Comparison of ENCODE assay signal across 17 cellular contexts in genomic region chr11:73176892-73177155, GRCh38. TPM values are rescaled to one million over a fixed set of nuclear protein-coding genes. Genes with fewer than 3 reads are reported as not detected.
DNase-seq lines count a peak whose midpoint lies in the region; ATAC-seq, FAIRE-seq and TF ChIP-seq lines count a peak whose summit lies in the region.
"Had no signal": no experiment of that assay in that cellular context is flagged by ENCODE, and none has a peak within 500 bp of the region (broad histone marks: within the 10 kb centered on the region; RNA-seq: fewer than 3 reads in every experiment).

No MANE protein-coding gene starts in this region.

- peak overlapping the region; percentile 43 for H3K27ac Mint-ChIP-seq in activated CD4-positive, alpha-beta T cell treated with anti-CD3 and anti-CD28 coated beads, Interleukin-2, amount 10 ng/mL, durations not matched to agents 7 days and 5 days
- H3K27ac Mint-ChIP-seq: activated CD4-positive, alpha-beta T cell treated with anti-CD3 and anti-CD28 coated beads for 36 hours had no signal

- dilution Hi-C loops in keratinocyte (cut with MboI; ENCODE audit: extremely low pct_ligation_motif_present, low sequenced_read_pairs), result loop anchor here (5.0 kb wide), 1 partner anchor 60 kb away; no protein-coding TSS in a partner anchor

- H3K36me3 Mint-ChIP-seq in activated CD4-positive, alpha-beta T cell treated with anti-CD3 and anti-CD28 coated beads, Interleukin-2, amount 10 ng/mL, durations not matched to agents 7 days and 5 days (ENCODE audit: low read depth), result no peaks in the 10 kb centered on the region
- H3K36me3 Mint-ChIP-seq: CD4-positive, CD25-positive, alpha-beta regulatory T cell had no signal

- H3K4me2 ChIP-seq in keratinocyte (ENCODE audit: control insufficient read depth, extremely low read depth, insufficient read depth, low read depth, low read length), result peak overlapping the region; percentile 54

- no peaks in the 10 kb centered on the region for H3K79me2 ChIP-seq in keratinocyte (ENCODE audit: control insufficient read depth, insufficient read depth, low read length)

- ATAC-seq in RWPE2 (ENCODE audit: low read depth) (no peak; the same call in 2 of the 3 replicates), HG03460 (IDR thresholded peaks at IDR 0.05; ENCODE audit: unreplicated experiment) (no peak)
- ATAC-seq: activated CD4-positive, alpha-beta T cell treated with anti-CD3 and anti-CD28 coated beads for 36 hours; activated T-cell treated with anti-CD3 and anti-CD28 coated beads, Interleukin-2, amount 50 U/mL, for 72 hours had no signal

- H3K9me3 ChIP-seq in RWPE2 (ENCODE audit: severe bottlenecking) (no peaks in the 10 kb centered on the region), keratinocyte (ENCODE audit: control insufficient read depth, low read depth, low read length) (no peaks in the 10 kb centered on the region), stomach smooth muscle (ENCODE audit: control insufficient read depth in 2 of 2, low read length in 2 of 2) (no peaks in the 10 kb centered on the region)

- H2AFZ ChIP-seq in keratinocyte (ENCODE audit: control insufficient read depth, low read length), result no peak overlapping the region

- no peak overlapping the region for H3K4me3 Mint-ChIP-seq in activated CD4-positive, alpha-beta T cell treated with anti-CD3 and anti-CD28 coated beads, Interleukin-2, amount 10 ng/mL, durations not matched to agents 7 days and 5 days
- H3K4me3 Mint-ChIP-seq: activated CD4-positive, alpha-beta T cell treated with anti-CD3 and anti-CD28 coated beads for 36 hours; activated T-cell treated with anti-CD3 and anti-CD28 coated beads, Interleukin-2, amount 50 U/mL, for 72 hours; CD4-positive, CD25-positive, alpha-beta regulatory T cell had no signal

- no peaks in the 10 kb centered on the region for H4K20me1 ChIP-seq in keratinocyte (ENCODE audit: control insufficient read depth, extremely low read depth, insufficient read depth, low read length)

- H3K4me1 ChIP-seq in RWPE2 (ENCODE audit: insufficient read depth, poor library complexity, severe bottlenecking), result peaks cover 11% of the 10 kb centered on the region
- H3K4me1 ChIP-seq in keratinocyte (ENCODE audit: control insufficient read depth, extremely low read depth, insufficient read depth, low read length), result peaks cover 20% of the 10 kb centered on the region
- H3K4me1 ChIP-seq in stomach smooth muscle (ENCODE audit: control insufficient read depth, insufficient read depth, low read length), result peaks cover 20% of the 10 kb centered on the region

- H3K9ac ChIP-seq in keratinocyte (ENCODE audit: control insufficient read depth, extremely low read depth, insufficient read depth, low read length) (no peak overlapping the region), stomach smooth muscle (ENCODE audit: low read length in 2 of 2) (no peak overlapping the region)

- H3K4me3 ChIP-seq in RWPE2 (ENCODE audit: severe bottlenecking), result no peak overlapping the region
- no peak overlapping the region for H3K4me3 ChIP-seq in keratinocyte (ENCODE audit: control insufficient read depth in 2 of 3, extremely low read depth in 1 of 3, insufficient read depth in 2 of 3, low read depth in 1 of 3, low read length in 3 of 3)
- no peak overlapping the region for H3K4me3 ChIP-seq in stomach smooth muscle (ENCODE audit: low read length in 2 of 2)

- no peaks in the 10 kb centered on the region for H3K9me3 Mint-ChIP-seq in activated CD4-positive, alpha-beta T cell treated with anti-CD3 and anti-CD28 coated beads, Interleukin-2, amount 10 ng/mL, durations not matched to agents 7 days and 5 days
- H3K9me3 Mint-ChIP-seq: activated T-cell treated with anti-CD3 and anti-CD28 coated beads, Interleukin-2, amount 50 U/mL, for 72 hours had no signal

- H3K36me3 ChIP-seq in RWPE2 (ENCODE audit: low read depth), result no peaks in the 10 kb centered on the region
- H3K36me3 ChIP-seq in keratinocyte (ENCODE audit: control insufficient read depth in 2 of 2, extremely low read depth in 1 of 2, insufficient read depth in 2 of 2, low read length in 2 of 2), result no peaks in the 10 kb centered on the region
- no peaks in the 10 kb centered on the region for H3K36me3 ChIP-seq in stomach smooth muscle (ENCODE audit: control insufficient read depth in 2 of 2, insufficient read depth in 2 of 2, low read length in 2 of 2)

- POLR2A ChIA-PET in activated CD4-positive, alpha-beta T cell treated with anti-CD3 and anti-CD28 coated beads, Interleukin-2, amount 10 ng/mL, durations not matched to agents 7 days and 5 days (lab: Charles Lee), result no interaction called here

- DNase-seq in activated CD4-positive, alpha-beta T cell treated with anti-CD3 and anti-CD28 coated beads, Interleukin-2, amount 10 ng/mL, durations not matched to agents 7 days and 5 days, result no peak
- DNase-seq in activated CD4-positive, alpha-beta T cell treated with anti-CD3 and anti-CD28 coated beads for 4 hours, result no peak
- DNase-seq in RWPE2 (ENCODE audit: low spot score) (no peak), keratinocyte (ENCODE audit: low read depth, low spot score) (no peak), NCI-H748 (lab: John Stamatoyannopoulos, UW; ENCODE audit: unreplicated experiment) (no peak)
- no peak for DNase-seq in stimulated activated naive CD4-positive, alpha-beta T cell treated with Interleukin-2 at 50 U/mL for 16 hours (lab: John Stamatoyannopoulos, UW)
- DNase-seq: activated CD4-positive, alpha-beta T cell treated with anti-CD3 and anti-CD28 coated beads for 36 hours; activated T-cell treated with anti-CD3 and anti-CD28 coated beads, Interleukin-2, amount 50 U/mL, for 72 hours; CD4-positive, CD25-positive, alpha-beta regulatory T cell; MM.1S; NCI-H2081; NCI-H748 treated with DMSO at 0.1 percent for 48 hours; T-helper 9 cell had no signal

- peak; percentile 43 for FAIRE-seq in keratinocyte (lab: Jason Lieb, UNC)
- FAIRE-seq: HTR-8/SVneo had no signal

- H3K27me3 ChIP-seq in RWPE2 (ENCODE audit: insufficient read depth, poor library complexity, severe bottlenecking) (no peaks in the 10 kb centered on the region), keratinocyte (ENCODE audit: control insufficient read depth, extremely low read depth, insufficient read depth, low read length) (no peaks in the 10 kb centered on the region), stomach smooth muscle (ENCODE audit: control insufficient read depth in 1 of 2, insufficient read depth in 2 of 2, low read length in 2 of 2) (no peaks in the 10 kb centered on the region)

- TF ChIP-seq CTCF in RWPE2 (IDR thresholded peaks at IDR 0.05; ENCODE audit: poor library complexity, severe bottlenecking) (no peak), keratinocyte (optimal IDR thresholded peaks at IDR 0.05 in 1 of 3, IDR thresholded peaks at IDR 0.05 in 1 of 3, conservative IDR thresholded peaks at IDR 0.05 in 1 of 3; ENCODE audit: extremely low read depth in 1 of 3, insufficient read depth in 2 of 3, low read length in 3 of 3) (no peak)

- CTCF ChIA-PET in activated CD4-positive, alpha-beta T cell treated with anti-CD3 and anti-CD28 coated beads, Interleukin-2, amount 10 ng/mL, durations not matched to agents 7 days and 5 days (lab: Charles Lee), result interaction anchor here (1.0 to 11.2 kb wide), 13 partner anchors 10 to 591 kb away, joined by 3 to 113 read pairs (median 7); no protein-coding TSS in a partner anchor

- peaks cover 26% of the 10 kb centered on the region for H3K4me1 Mint-ChIP-seq in activated CD4-positive, alpha-beta T cell treated with anti-CD3 and anti-CD28 coated beads, Interleukin-2, amount 10 ng/mL, durations not matched to agents 7 days and 5 days
- H3K4me1 Mint-ChIP-seq: activated CD4-positive, alpha-beta T cell treated with anti-CD3 and anti-CD28 coated beads for 36 hours had no signal

- peak overlapping the region; percentile 31 for H3K27ac ChIP-seq in RWPE2 (ENCODE audit: poor library complexity, severe bottlenecking)
- no peak overlapping the region for H3K27ac ChIP-seq in keratinocyte (ENCODE audit: control insufficient read depth, insufficient read depth, low read length)
- H3K27ac ChIP-seq in stomach smooth muscle (ENCODE audit: low read length), result peak overlapping the region; percentile 53

- peaks cover 2% of the 10 kb centered on the region for H3K9me1 ChIP-seq in keratinocyte (ENCODE audit: control insufficient read depth, extremely low read depth, insufficient read depth, low read length)

- H3K27me3 Mint-ChIP-seq in activated CD4-positive, alpha-beta T cell treated with anti-CD3 and anti-CD28 coated beads, Interleukin-2, amount 10 ng/mL, durations not matched to agents 7 days and 5 days, result peaks cover 13% of the 10 kb centered on the region
- H3K27me3 Mint-ChIP-seq: activated CD4-positive, alpha-beta T cell treated with anti-CD3 and anti-CD28 coated beads for 36 hours had no signal

RNA-seq across cellular contexts. Expression of gene FCHSD2, which starts 34.7 kb away (rescaled TPM):
- total RNA-seq in activated CD4-positive, alpha-beta T cell treated with anti-CD3 and anti-CD28 coated beads, Interleukin-2, amount 10 ng/mL, durations not matched to agents 7 days and 5 days, result 10 to 100 TPM; 52.8 to 57.2 TPM
- polyA plus RNA-seq in keratinocyte, result 11.6 to 16.2 TPM (median 14.2 TPM) in 3 replicates
- 42.3 TPM for polyA plus RNA-seq in keratinocyte (2011; ENCODE audit: low read depth)
- 12.3 and 17.5 TPM in 2 replicates for polyA plus RNA-seq in keratinocyte (2011; cell fraction: cytosol; rRNA removed)
- 18.2 and 21.1 TPM in 2 replicates for polyA plus RNA-seq in keratinocyte (2011; cell fraction: nucleus; rRNA removed)
- 11.2 and 12.1 TPM in 2 replicates for polyA plus RNA-seq in keratinocyte (2012; ENCODE audit: low replicate concordance)
- 6.9 to 14.1 TPM (median 10.5 TPM) in 3 replicates for polyA minus RNA-seq in keratinocyte
- polyA minus RNA-seq in keratinocyte (2011; cell fraction: cytosol; rRNA and poly(A)+ RNA removed), result 14.8 TPM
- 9.6 and 16.4 TPM in 2 replicates for polyA minus RNA-seq in keratinocyte (2011; cell fraction: nucleus; rRNA and poly(A)+ RNA removed)

RNA-seq across cellular contexts. Expression of gene P2RY2, which starts 41.3 kb away (rescaled TPM):
- not detected for total RNA-seq in activated CD4-positive, alpha-beta T cell treated with anti-CD3 and anti-CD28 coated beads, Interleukin-2, amount 10 ng/mL, durations not matched to agents 7 days and 5 days
- polyA plus RNA-seq in keratinocyte, result 3.9 to 6.9 TPM (median 5.1 TPM) in 3 replicates
- 1.7 TPM for polyA plus RNA-seq in keratinocyte (2011; ENCODE audit: low read depth)
- polyA plus RNA-seq in keratinocyte (2011; cell fraction: cytosol; rRNA removed), result 2.4 and 2.8 TPM in 2 replicates
- 3.9 and 4.0 TPM in 2 replicates for polyA plus RNA-seq in keratinocyte (2011; cell fraction: nucleus; rRNA removed)
- polyA plus RNA-seq in keratinocyte (2012; ENCODE audit: low replicate concordance), result 2.1 and 7.0 TPM in 2 replicates
- 4.4 to 18.0 TPM (median 7.1 TPM) in 3 replicates for polyA minus RNA-seq in keratinocyte
- polyA minus RNA-seq in keratinocyte (2011; cell fraction: cytosol; rRNA and poly(A)+ RNA removed), result 2.3 TPM
- 3.8 and 3.9 TPM in 2 replicates for polyA minus RNA-seq in keratinocyte (2011; cell fraction: nucleus; rRNA and poly(A)+ RNA removed)
- total RNA-seq: A172; activated CD4-positive, alpha-beta T cell treated with anti-CD3 and anti-CD28 coated beads for 36 hours; activated T-cell treated with anti-CD3 and anti-CD28 coated beads, Interleukin-2, amount 50 U/mL, for 72 hours; CD4-positive, CD25-positive, alpha-beta regulatory T cell had no signal
- polyA plus RNA-seq: CD4-positive, CD25-positive, alpha-beta regulatory T cell had no signal
